In genomic region chr3:107962015-107962414, GRCh38 we compare ENCODE assay signal across 26 cellular contexts.
DNase-seq lines count a peak whose midpoint lies in the region; ATAC-seq lines count a peak whose summit lies in the region.
"Had no signal": no experiment of that assay in that cellular context is flagged by ENCODE, and none has a peak within 500 bp of the region (broad histone marks: within the 10 kb centered on the region; RNA-seq: fewer than 3 reads in every experiment).

No MANE protein-coding gene starts in this region.

- peaks cover 8% of the 10 kb centered on the region for H3K9me3 Mint-ChIP-seq in activated CD4-positive, alpha-beta T cell treated with anti-CD3 and anti-CD28 coated beads, Interleukin-2, amount 10 ng/mL, durations not matched to agents 24 days and 14 days
- H3K9me3 Mint-ChIP-seq: CD8-positive, alpha-beta memory T cell had no signal

- no peaks in the 10 kb centered on the region for H3K36me3 Mint-ChIP-seq in activated CD4-positive, alpha-beta T cell treated with anti-CD3 and anti-CD28 coated beads, Interleukin-2, amount 10 ng/mL, durations not matched to agents 24 days and 14 days (ENCODE audit: low read depth)
- H3K36me3 Mint-ChIP-seq: CD14-positive monocyte; CD4-positive, alpha-beta memory T cell; CD8-positive, alpha-beta T cell had no signal

- H3K4me3 Mint-ChIP-seq in activated CD4-positive, alpha-beta T cell treated with anti-CD3 and anti-CD28 coated beads, Interleukin-2, amount 10 ng/mL, durations not matched to agents 24 days and 14 days, result no peak overlapping the region
- H3K4me3 Mint-ChIP-seq: B cell; CD14-positive monocyte; CD4-positive, alpha-beta memory T cell; CD4-positive, alpha-beta T cell; CD4-positive, CD25-positive, alpha-beta regulatory T cell; CD8-positive, alpha-beta memory T cell; CD8-positive, alpha-beta T cell had no signal

- peaks cover 7% of the 10 kb centered on the region for H3K27me3 Mint-ChIP-seq in activated CD4-positive, alpha-beta T cell treated with anti-CD3 and anti-CD28 coated beads, Interleukin-2, amount 10 ng/mL, durations not matched to agents 24 days and 14 days
- H3K27me3 Mint-ChIP-seq: CD4-positive, alpha-beta memory T cell; CD4-positive, alpha-beta T cell; CD4-positive, CD25-positive, alpha-beta regulatory T cell; CD8-positive, alpha-beta memory T cell had no signal

- H3K4me1 Mint-ChIP-seq in activated CD4-positive, alpha-beta T cell treated with anti-CD3 and anti-CD28 coated beads, Interleukin-2, amount 10 ng/mL, durations not matched to agents 24 days and 14 days, result peaks cover 3% of the 10 kb centered on the region
- H3K4me1 Mint-ChIP-seq: B cell had no signal

- intact Hi-C loops in activated CD4-positive, alpha-beta T cell treated with anti-CD3 and anti-CD28 coated beads, Interleukin-2, amount 10 ng/mL, durations not matched to agents 24 days and 14 days (cut with micrococcal nuclease), result no loop called here

- DNase-seq in SW480 (ENCODE audit: low spot score), result peak; percentile 39
- DNase-seq in islet precursor cell, result peak; percentile 7
- DNase-seq in activated CD4-positive, alpha-beta T cell treated with anti-CD3 and anti-CD28 coated beads, Interleukin-2, amount 10 ng/mL, durations not matched to agents 24 days and 14 days, result no peak
- DNase-seq: 8988T; ACHN; AML-193; BE2C; C1 segment of cervical spinal cord; Caco-2; Calu3; CD4-positive, alpha-beta memory T cell; CD4-positive, alpha-beta T cell; CD4-positive, CD25-positive, alpha-beta regulatory T cell; CD8-positive, alpha-beta memory T cell; CD8-positive, alpha-beta T cell; COR-L47; DMS 273 treated with DMSO at 0.1 percent for 48 hours; DMS153; DMS53; DMS79; DMS79 treated with DMSO at 0.1 percent for 48 hours; DND-41; EL had no signal

- no peak overlapping the region for H3K27ac Mint-ChIP-seq in activated CD4-positive, alpha-beta T cell treated with anti-CD3 and anti-CD28 coated beads, Interleukin-2, amount 10 ng/mL, durations not matched to agents 24 days and 14 days
- H3K27ac Mint-ChIP-seq: B cell; CD14-positive monocyte; CD4-positive, alpha-beta T cell; CD4-positive, CD25-positive, alpha-beta regulatory T cell; CD8-positive, alpha-beta memory T cell; CD8-positive, alpha-beta T cell had no signal

- ATAC-seq in GM18861 (IDR thresholded peaks at IDR 0.05; ENCODE audit: unreplicated experiment), result no peak
- ATAC-seq: CD8-positive, alpha-beta T cell had no signal
